Comparison of ENCODE assay signal across 9 cellular contexts in the genomic region with DNA sequence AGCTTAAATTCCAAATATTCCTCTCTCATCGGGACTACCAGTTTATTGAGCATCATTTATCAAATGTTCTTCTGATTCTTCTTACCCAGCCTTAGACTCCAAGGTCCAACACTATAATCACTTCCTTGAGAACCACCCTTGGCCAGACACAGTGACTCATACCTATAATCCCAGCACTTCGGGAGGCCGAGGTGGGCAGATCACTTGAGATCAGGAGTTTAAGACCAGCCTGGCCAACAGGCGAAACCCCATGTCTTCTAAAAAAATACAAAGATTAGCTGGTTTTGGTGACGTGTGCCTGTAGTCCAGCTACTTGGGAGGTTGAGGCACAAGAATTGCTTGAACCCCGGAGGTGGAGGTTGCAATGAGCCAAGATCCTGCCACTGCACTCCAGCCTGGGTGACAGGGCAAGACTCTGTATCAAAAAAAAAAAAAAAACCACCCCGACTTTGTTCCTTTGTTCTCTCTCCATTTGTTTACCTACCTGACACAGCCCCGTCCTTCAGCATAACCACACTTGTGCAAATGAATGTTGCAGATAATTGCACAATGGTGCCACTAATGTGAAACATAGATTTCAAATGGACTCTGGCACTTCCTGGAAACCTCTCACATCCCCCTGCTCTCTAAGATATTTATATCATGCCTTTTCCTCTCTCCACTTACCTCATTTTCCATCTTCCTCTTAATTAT. TPM values are rescaled to one million over a fixed set of nuclear protein-coding genes. Genes with fewer than 3 reads are reported as not detected.
DNase-seq lines count a peak whose midpoint lies in the region; ATAC-seq and TF ChIP-seq lines count a peak whose summit lies in the region.
"Had no signal": no experiment of that assay in that cellular context is flagged by ENCODE, and none has a peak within 500 bp of the region (broad histone marks: within the 10 kb centered on the region; RNA-seq: fewer than 3 reads in every experiment).

No MANE protein-coding gene starts in this region.

- ATAC-seq in WTC11: no peak
- ATAC-seq in HG02970 (IDR thresholded peaks at IDR 0.05; ENCODE audit: low FRiP score, unreplicated experiment): no peak

- peaks cover 2% of the 10 kb centered on the region; the same call in 1 of the 2 replicates for H3K27me3 Mint-ChIP-seq in WTC11 (ENCODE audit: low read depth)

- H3K4me1 ChIP-seq in muscle layer of duodenum (ENCODE audit: control insufficient read depth in 1 of 2, insufficient read depth in 2 of 2, low read length in 2 of 2): no peaks in the 10 kb centered on the region

- H3K9me3 Mint-ChIP-seq in WTC11: peaks cover 14% of the 10 kb centered on the region

- H3K4me3 Mint-ChIP-seq in WTC11: no peak overlapping the region

- peaks cover 17% of the 10 kb centered on the region for H3K4me1 Mint-ChIP-seq in WTC11

- DNase-seq in GF-D8 (lab: John Stamatoyannopoulos, UW) (peak; percentile 67), MV-4-11 (lab: John Stamatoyannopoulos, UW) (peak; percentile 68), WTC11 (ENCODE audit: low spot score) (no peak)
- DNase-seq in stimulated activated CD4-positive, alpha-beta T cell treated with anti-CD3 and anti-CD28 coated beads, Interleukin-12 subunit alpha, Interleukin-12 subunit beta, amount 100 ng/mL, for 4 hours: no peak
- no peak for DNase-seq in stimulated activated CD4-positive, alpha-beta T cell treated with anti-CD3 and anti-CD28 coated beads, Interleukin-4, amount 100 ng/mL, for 24 hours

- peaks cover 10% of the 10 kb centered on the region for H3K36me3 Mint-ChIP-seq in WTC11

- no peak for TF ChIP-seq CTCF in WTC11 (IDR thresholded peaks at IDR 0.05)

- no peaks in the 10 kb centered on the region for H3K36me3 ChIP-seq in muscle layer of duodenum (ENCODE audit: control insufficient read depth in 1 of 2, insufficient read depth in 2 of 2, low read length in 2 of 2)

- H3K27me3 ChIP-seq in muscle layer of duodenum (ENCODE audit: low read depth, low read length): no peaks in the 10 kb centered on the region

- H3K9me3 ChIP-seq in muscle layer of duodenum (ENCODE audit: control insufficient read depth in 1 of 2, low read length in 2 of 2): no peaks in the 10 kb centered on the region

- POLR2A ChIA-PET in WTC11 (lab: Charles Lee): no interaction called here

- H3K27ac Mint-ChIP-seq in WTC11: no peak overlapping the region

- no peak overlapping the region for H3K4me3 ChIP-seq in muscle layer of duodenum (ENCODE audit: low read depth in 1 of 2, low read length in 2 of 2)
- H3K4me3 ChIP-seq: coronary artery, SK-N-MC had no signal

- H3K27ac ChIP-seq in muscle layer of duodenum (ENCODE audit: low read length): peak overlapping the region; percentile 87
- H3K27ac ChIP-seq: coronary artery, SK-N-MC had no signal

- CTCF ChIA-PET in WTC11 (lab: Charles Lee): no interaction called here

TF ChIP-seq in WTC11, 78 proteins besides CTCF, POLR2A, EP300 and RAD21:
- TF ChIP-seq GABPB1 (CRISPR knock-in tag; IDR thresholded peaks at IDR 0.05) (peak; percentile 95), MAX (CRISPR knock-in tag; IDR thresholded peaks at IDR 0.05) (no peak), ZNF138 (CRISPR knock-in tag; conservative IDR thresholded peaks at IDR 0.05) (no peak)

RNA-seq across cellular contexts. Expression of gene LPIN2, which starts 38.9 kb away (rescaled TPM):
- total RNA-seq in WTC11 (2021): 10.4 to 12.2 TPM (median 11.8 TPM) in 3 replicates

Comparison
In these comparisons a context has a peak if more than half of its experiments do, and no peak if none do; other contexts are left out.
1. DNase-seq: peak in GF-D8 (single experiment) and MV-4-11 (single experiment); none in WTC11 (single experiment), stimulated activated CD4-positive, alpha-beta T cell treated with anti-CD3 and anti-CD28 coated beads, Interleukin-12 subunit alpha, Interleukin-12 subunit beta, amount 100 ng/mL, for 4 hours (single experiment) and stimulated activated CD4-positive, alpha-beta T cell treated with anti-CD3 and anti-CD28 coated beads, Interleukin-4, amount 100 ng/mL, for 24 hours (single experiment).